11 cellular contexts compared by ENCODE assay signal in the genomic region with DNA sequence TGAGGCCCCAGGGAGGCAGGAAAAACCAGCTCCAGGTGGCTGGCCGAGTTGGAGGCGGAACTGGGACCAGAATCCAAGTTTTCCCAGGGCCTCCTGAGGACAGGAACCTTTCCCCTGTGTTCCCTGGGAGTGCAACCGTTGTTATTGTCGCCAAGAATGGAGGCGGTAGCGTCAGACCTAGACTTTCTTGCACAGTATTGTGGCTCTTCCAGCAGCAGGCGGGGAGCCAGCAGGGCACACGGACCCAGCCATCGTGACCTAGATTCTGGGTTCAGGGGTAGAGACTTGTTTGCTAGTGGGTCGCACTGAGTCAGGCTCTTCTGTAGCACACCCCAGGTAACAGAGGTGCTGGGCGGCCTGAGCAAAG. TPM values are rescaled to one million over a fixed set of nuclear protein-coding genes. Genes with fewer than 3 reads are reported as not detected.
DNase-seq lines count a peak whose midpoint lies in the region; ATAC-seq and TF ChIP-seq lines count a peak whose summit lies in the region.
"Had no signal": no experiment of that assay in that cellular context is flagged by ENCODE, and none has a peak within 500 bp of the region (broad histone marks: within the 10 kb centered on the region; RNA-seq: fewer than 3 reads in every experiment).

No MANE protein-coding gene starts in this region.

- POLR2A ChIA-PET in A673 (lab: Charles Lee; ENCODE audit: low non-redundant PET): no interaction called here
- POLR2A ChIA-PET in activated CD8-positive, alpha-beta T cell treated with anti-CD3 and anti-CD28 coated beads, Interleukin-2, amount 10 ng/mL, durations not matched to agents 7 days and 5 days (lab: Charles Lee): no interaction called here
- POLR2A ChIA-PET in OCI-LY7 (lab: Charles Lee): no interaction called here

- H3K9me3 ChIP-seq in A673 (ENCODE audit: low read depth, low read length, poor library complexity, severe bottlenecking) (no peaks in the 10 kb centered on the region), HUES6 (ENCODE audit: control insufficient read depth, insufficient read depth, low read depth, low read length) (no peaks in the 10 kb centered on the region), esophagus squamous epithelium (no peaks in the 10 kb centered on the region), OCI-LY7 (ENCODE audit: low read length) (no peaks in the 10 kb centered on the region)
- H3K9me3 ChIP-seq: neutrophil had no signal

- H4K20me1 ChIP-seq in OCI-LY7 (ENCODE audit: insufficient read depth, low read length): no peaks in the 10 kb centered on the region

- H3K4me3 ChIP-seq in A673 (ENCODE audit: low read depth, low read length, poor library complexity, severe bottlenecking): peak overlapping the region; percentile 42
- H3K4me3 ChIP-seq in HUES6 (ENCODE audit: low read depth, low read length): peak overlapping the region; percentile 65
- peak overlapping the region in 3 of 4 donors; percentile 17 to 64 (median 43) for H3K4me3 ChIP-seq in esophagus squamous epithelium
- no peak overlapping the region for H3K4me3 ChIP-seq in OCI-LY7 (ENCODE audit: low read depth, low read length, poor library complexity, severe bottlenecking)

- no peak for ATAC-seq in activated CD8-positive, alpha-beta T cell treated with anti-CD3 and anti-CD28 coated beads, Interleukin-2, amount 10 ng/mL, durations not matched to agents 7 days and 5 days

- BruUV-seq in A673 (replicated peaks; lab: Mats Ljungman, UMichigan) (no TSS peak), OCI-LY7 (replicated peaks; lab: Mats Ljungman, UMichigan) (no TSS peak)

- WGBS in esophagus squamous epithelium, 2 donors: 15 to 28% methylated on average over 5 of the region's 11 CpGs

- peaks cover 45% of the 10 kb centered on the region for H3K27me3 Mint-ChIP-seq in neural crest cell (ENCODE audit: low read depth)
- H3K27me3 Mint-ChIP-seq in activated CD8-positive, alpha-beta T cell treated with anti-CD3 and anti-CD28 coated beads, Interleukin-2, amount 10 ng/mL, durations not matched to agents 7 days and 5 days (ENCODE audit: low read depth): peaks cover 27% of the 10 kb centered on the region

- H3K4me1 ChIP-seq in A673 (ENCODE audit: insufficient read depth, low read length, poor library complexity, severe bottlenecking) (peaks cover 9% of the 10 kb centered on the region), HUES6 (ENCODE audit: control insufficient read depth, insufficient read depth, low read length) (peaks cover 22% of the 10 kb centered on the region), esophagus squamous epithelium (peaks cover 14 to 23% (median 15%) of the 10 kb centered on the region in 3 donors), OCI-LY7 (ENCODE audit: insufficient read depth, low read length, poor library complexity, severe bottlenecking) (no peaks in the 10 kb centered on the region)

- H3K9ac ChIP-seq in HUES6 (ENCODE audit: low read length): no peak overlapping the region

- intact Hi-C loops in A673 (cut with micrococcal nuclease; ENCODE audit: unreplicated experiment): no loop called here
- intact Hi-C loops in esophagus squamous epithelium (cut with DNase I): no loop called here
- intact Hi-C loops in OCI-LY7 (cut with micrococcal nuclease; ENCODE audit: unreplicated experiment): no loop called here

- H3K4me2 ChIP-seq in OCI-LY7 (ENCODE audit: low read length): no peak overlapping the region

- no peaks in the 10 kb centered on the region for H3K9me3 Mint-ChIP-seq in neural crest cell
- no peaks in the 10 kb centered on the region for H3K9me3 Mint-ChIP-seq in activated CD8-positive, alpha-beta T cell treated with anti-CD3 and anti-CD28 coated beads, Interleukin-2, amount 10 ng/mL, durations not matched to agents 7 days and 5 days (ENCODE audit: insufficient read depth)

- H2AFZ ChIP-seq in OCI-LY7 (ENCODE audit: low read length): no peak overlapping the region

- peaks cover 18% of the 10 kb centered on the region for H3K27me3 ChIP-seq in A673 (replicated peaks; ENCODE audit: insufficient read depth, low read depth, low read length, poor library complexity)
- H3K27me3 ChIP-seq in HUES6 (ENCODE audit: control insufficient read depth, insufficient read depth, low read length): peaks cover 63% of the 10 kb centered on the region
- H3K27me3 ChIP-seq in esophagus squamous epithelium: peaks cover 4 to 76% (median 7%) of the 10 kb centered on the region in 4 donors

- no peak overlapping the region for H3K27ac ChIP-seq in A673 (ENCODE audit: low read depth, low read length, poor library complexity, severe bottlenecking)
- H3K27ac ChIP-seq in HUES6 (ENCODE audit: low read depth, low read length): no peak overlapping the region
- H3K27ac ChIP-seq in esophagus squamous epithelium: no peak overlapping the region
- no peak overlapping the region for H3K27ac ChIP-seq in OCI-LY7 (ENCODE audit: low read depth, low read length, poor library complexity, severe bottlenecking)
- H3K27ac ChIP-seq: neutrophil had no signal

- H3K4me3 Mint-ChIP-seq in neural crest cell: peak overlapping the region; percentile 57
- no peak overlapping the region for H3K4me3 Mint-ChIP-seq in activated CD8-positive, alpha-beta T cell treated with anti-CD3 and anti-CD28 coated beads, Interleukin-2, amount 10 ng/mL, durations not matched to agents 7 days and 5 days

- H3K36me3 ChIP-seq in A673 (ENCODE audit: insufficient read depth, low read length, poor library complexity, severe bottlenecking): no peaks in the 10 kb centered on the region
- H3K36me3 ChIP-seq in HUES6 (ENCODE audit: control insufficient read depth, insufficient read depth, low read length): no peaks in the 10 kb centered on the region
- no peaks in the 10 kb centered on the region for H3K36me3 ChIP-seq in esophagus squamous epithelium
- no peaks in the 10 kb centered on the region for H3K36me3 ChIP-seq in OCI-LY7 (ENCODE audit: insufficient read depth, low read length)
- H3K36me3 ChIP-seq: neutrophil had no signal

- TF ChIP-seq POLR2A in esophagus squamous epithelium (IDR thresholded peaks at IDR 0.05): no peak

- peaks cover 11% of the 10 kb centered on the region for H3K4me1 Mint-ChIP-seq in neural crest cell
- peaks cover 36% of the 10 kb centered on the region for H3K4me1 Mint-ChIP-seq in activated CD8-positive, alpha-beta T cell treated with anti-CD3 and anti-CD28 coated beads, Interleukin-2, amount 10 ng/mL, durations not matched to agents 7 days and 5 days (ENCODE audit: low read depth)

- DNase-seq in A673 (ENCODE audit: low spot score) (no peak), esophagus squamous epithelium (lab: John Stamatoyannopoulos, UW) (no peak), neural crest cell (ENCODE audit: low read depth, low spot score) (no peak), OCI-LY7 (ENCODE audit: low spot score) (no peak), DMS153 (lab: John Stamatoyannopoulos, UW) (no peak), dermis blood vessel endothelial cell (no peak)
- no peak for DNase-seq in activated CD8-positive, alpha-beta T cell treated with anti-CD3 and anti-CD28 coated beads, Interleukin-2, amount 10 ng/mL, durations not matched to agents 7 days and 5 days
- DNase-seq: OCI-M1 had no signal

- TF ChIP-seq CTCF in A673 (conservative IDR thresholded peaks at IDR 0.05; ENCODE audit: low read depth, low read length) (no peak), esophagus squamous epithelium (IDR thresholded peaks at IDR 0.05) (no peak), neural crest cell (conservative IDR thresholded peaks at IDR 0.05) (no peak), OCI-LY7 (conservative IDR thresholded peaks at IDR 0.05; ENCODE audit: low read length) (no peak)

- H3K79me2 ChIP-seq in OCI-LY7 (ENCODE audit: insufficient read depth, low read depth, low read length): no peaks in the 10 kb centered on the region

- H3K27ac Mint-ChIP-seq in neural crest cell (ENCODE audit: unreplicated experiment): peak overlapping the region; percentile 67
- H3K27ac Mint-ChIP-seq in activated CD8-positive, alpha-beta T cell treated with anti-CD3 and anti-CD28 coated beads, Interleukin-2, amount 10 ng/mL, durations not matched to agents 7 days and 5 days: no peak overlapping the region

- H3K36me3 Mint-ChIP-seq in neural crest cell (ENCODE audit: low read depth): no peaks in the 10 kb centered on the region
- H3K36me3 Mint-ChIP-seq in activated CD8-positive, alpha-beta T cell treated with anti-CD3 and anti-CD28 coated beads, Interleukin-2, amount 10 ng/mL, durations not matched to agents 7 days and 5 days (ENCODE audit: low read depth): no peaks in the 10 kb centered on the region

- CTCF ChIA-PET in A673 (lab: Charles Lee): no interaction called here
- CTCF ChIA-PET in activated CD8-positive, alpha-beta T cell treated with anti-CD3 and anti-CD28 coated beads, Interleukin-2, amount 10 ng/mL, durations not matched to agents 7 days and 5 days (lab: Charles Lee): no interaction called here
- CTCF ChIA-PET in OCI-LY7 (lab: Charles Lee; ENCODE audit: unreplicated experiment): no interaction called here

- no peaks in the 10 kb centered on the region for H3K9me2 ChIP-seq in OCI-LY7 (ENCODE audit: insufficient read depth, low read length)

RNA-seq across cellular contexts. Expression of a gene that starts 0.7 kb away (rescaled TPM):
- total RNA-seq in A673 (2021) (not detected in 2 replicates), esophagus squamous epithelium (under 1 TPM in 2 of 4 donors, not detected in 2; 0.12 to 0.76 TPM), neural crest cell (0.25 and 0.63 TPM in 2 replicates), OCI-LY7 (2022) (not detected in 2 replicates), dermis blood vessel endothelial cell (6.4 and 16.3 TPM in 2 replicates)
- under 1 TPM; 0.37 TPM for total RNA-seq in activated CD8-positive, alpha-beta T cell treated with anti-CD3 and anti-CD28 coated beads, Interleukin-2, amount 10 ng/mL, durations not matched to agents 7 days and 5 days
- total RNA-seq in OCI-LY7 (2014; rRNA removed; shearing (Covaris generic)): not detected in 2 replicates
- total RNA-seq: fibroblast of villous mesenchyme had no signal

RNA-seq across cellular contexts. Expression of a gene that starts 36.3 kb away (rescaled TPM):
- total RNA-seq in A673 (2021): 3.3 and 3.4 TPM in 2 replicates
- not detected for total RNA-seq in esophagus squamous epithelium
- 12.3 and 12.7 TPM in 2 replicates for total RNA-seq in neural crest cell
- total RNA-seq in activated CD8-positive, alpha-beta T cell treated with anti-CD3 and anti-CD28 coated beads, Interleukin-2, amount 10 ng/mL, durations not matched to agents 7 days and 5 days: not detected
- not detected in 2 replicates for total RNA-seq in OCI-LY7 (2014; rRNA removed; shearing (Covaris generic))
- total RNA-seq in OCI-LY7 (2022): not detected in 2 replicates
- total RNA-seq in dermis blood vessel endothelial cell: 0.17 TPM in 1 of 2 replicates, not detected in the other
- total RNA-seq: fibroblast of villous mesenchyme had no signal

RNA-seq across cellular contexts. Expression of a gene that starts 41.9 kb away (rescaled TPM):
- total RNA-seq in A673 (2021): 0.24 and 0.68 TPM in 2 replicates
- total RNA-seq in esophagus squamous epithelium: under 1 TPM in 1 of 4 donors, not detected in 3; 0.38 TPM
- total RNA-seq in neural crest cell: 0.23 TPM in 1 of 2 replicates, not detected in the other
- not detected for total RNA-seq in activated CD8-positive, alpha-beta T cell treated with anti-CD3 and anti-CD28 coated beads, Interleukin-2, amount 10 ng/mL, durations not matched to agents 7 days and 5 days
- not detected in 2 replicates for total RNA-seq in OCI-LY7 (2014; rRNA removed; shearing (Covaris generic))
- total RNA-seq in OCI-LY7 (2022): not detected in 2 replicates
- 0.09 and 0.68 TPM in 2 replicates for total RNA-seq in dermis blood vessel endothelial cell
- total RNA-seq: fibroblast of villous mesenchyme had no signal

RNA-seq across cellular contexts. Expression of a gene that starts 51.3 kb away (rescaled TPM):
- total RNA-seq in A673 (2021): not detected in 2 replicates
- total RNA-seq in esophagus squamous epithelium: under 1 TPM in 1 of 4 donors, not detected in 3; 0.19 TPM
- total RNA-seq in neural crest cell: not detected in 2 replicates
- under 1 TPM; 0.52 to 0.84 TPM for total RNA-seq in activated CD8-positive, alpha-beta T cell treated with anti-CD3 and anti-CD28 coated beads, Interleukin-2, amount 10 ng/mL, durations not matched to agents 7 days and 5 days
- not detected in 2 replicates for total RNA-seq in OCI-LY7 (2014; rRNA removed; shearing (Covaris generic))
- total RNA-seq in OCI-LY7 (2022): not detected in 2 replicates
- not detected in 2 replicates for total RNA-seq in dermis blood vessel endothelial cell
- total RNA-seq: fibroblast of villous mesenchyme had no signal
